ENCODE assay signal across 15 cellular contexts in genomic region chr10:126375926-126376554, GRCh38.
"Had no signal": no experiment of that assay in that cellular context is flagged by ENCODE, and none has a peak within 500 bp of the region (broad histone marks: within the 10 kb centered on the region; RNA-seq: fewer than 3 reads in every experiment).

No MANE protein-coding gene starts in this region.

- DNase-seq: activated CD4-positive, alpha-beta T cell treated with anti-CD3 and anti-CD28 coated beads, Interleukin-2, amount 50 U/mL, for 4 hours; activated CD4-positive, CD25-positive, alpha-beta regulatory T cell treated with anti-CD3 and anti-CD28 coated beads, Interleukin-2, amount 50 U/mL, for 72 hours; activated effector memory CD4-positive, alpha-beta T cell treated with Interleukin-2 at 50 U/mL for 16 hours; activated T-cell treated with anti-CD3 and anti-CD28 coated beads, Interleukin-2, amount 50 U/mL, for 1 hour; amniotic stem cell; effector CD4-positive, alpha-beta T cell; kidney; left ventricle myocardium superior; mesendoderm; thyroid gland; uterus had no signal

- H3K4me3 Mint-ChIP-seq: activated naive CD4-positive, alpha-beta T cell treated with anti-CD3 and anti-CD28 coated beads, Interleukin-2, amount 50 U/mL, for 24 hours; nephron; T-helper 2 cell treated with Interferon-gamma antibody and Interleukin-4, amounts not matched to agents 5 μg/mL and 100 μg/mL, for 36 hours had no signal

- H3K4me3 ChIP-seq: gastroesophageal sphincter, thyroid gland, uterus had no signal

- H3K4me1 ChIP-seq: gastroesophageal sphincter, thyroid gland, uterus had no signal

- H3K4me1 Mint-ChIP-seq: activated naive CD4-positive, alpha-beta T cell treated with anti-CD3 and anti-CD28 coated beads, Interleukin-2, amount 50 U/mL, for 24 hours had no signal

- FAIRE-seq: kidney had no signal

- H3K27me3 ChIP-seq: gastroesophageal sphincter, thyroid gland, uterus had no signal

- ATAC-seq: gastroesophageal sphincter, left ventricle myocardium superior had no signal

- H3K27ac ChIP-seq: gastroesophageal sphincter, thyroid gland, uterus had no signal

- H3K36me3 ChIP-seq: gastroesophageal sphincter, thyroid gland, uterus had no signal

- H3K36me3 Mint-ChIP-seq: activated naive CD4-positive, alpha-beta T cell treated with anti-CD3 and anti-CD28 coated beads, Interleukin-2, amount 50 U/mL, for 24 hours had no signal

- H3K27ac Mint-ChIP-seq: activated naive CD4-positive, alpha-beta T cell treated with anti-CD3 and anti-CD28 coated beads, Interleukin-2, amount 50 U/mL, for 24 hours; nephron; T-helper 2 cell treated with Interferon-gamma antibody and Interleukin-4, amounts not matched to agents 5 μg/mL and 100 μg/mL, for 36 hours had no signal

- H3K9me3 ChIP-seq: thyroid gland, uterus had no signal
